Comparison of ENCODE assay signal across 1 cellular context in the genomic region with DNA sequence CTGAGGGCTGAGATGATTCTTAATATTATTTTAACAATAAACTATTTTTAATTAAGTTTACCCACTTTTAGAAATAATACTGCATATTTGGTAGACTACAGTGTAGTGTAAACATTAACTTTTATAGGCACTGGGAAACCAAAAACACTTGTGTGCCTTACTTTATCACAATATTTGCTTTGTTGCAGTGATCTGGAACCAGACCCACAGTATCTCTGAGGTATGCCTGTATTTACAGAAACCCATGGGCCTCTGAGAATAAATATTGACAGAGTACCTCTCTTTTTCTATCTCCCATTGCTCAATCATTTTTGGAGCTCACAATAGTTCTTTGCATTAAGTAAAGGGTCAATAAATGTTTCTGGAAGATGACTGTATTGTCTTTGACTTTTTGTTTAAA.
TF ChIP-seq lines count a peak whose summit lies in the region.

No MANE protein-coding gene starts in this region.

TF ChIP-seq in HepG2, 621 proteins besides CTCF, POLR2A, EP300 and RAD21 (continued from another document and continues in another):
- TF ChIP-seq IKZF5 (CRISPR knock-in tag; IDR thresholded peaks at IDR 0.05) = peak; percentile 81; the same call in 1 of the 2 replicates
- peak; percentile 77 for TF ChIP-seq ERF (CRISPR knock-in tag; IDR thresholded peaks at IDR 0.05)
- no peak for TF ChIP-seq SP2 (CRISPR knock-in tag; IDR thresholded peaks at IDR 0.05)
- TF ChIP-seq, protein P1, sequence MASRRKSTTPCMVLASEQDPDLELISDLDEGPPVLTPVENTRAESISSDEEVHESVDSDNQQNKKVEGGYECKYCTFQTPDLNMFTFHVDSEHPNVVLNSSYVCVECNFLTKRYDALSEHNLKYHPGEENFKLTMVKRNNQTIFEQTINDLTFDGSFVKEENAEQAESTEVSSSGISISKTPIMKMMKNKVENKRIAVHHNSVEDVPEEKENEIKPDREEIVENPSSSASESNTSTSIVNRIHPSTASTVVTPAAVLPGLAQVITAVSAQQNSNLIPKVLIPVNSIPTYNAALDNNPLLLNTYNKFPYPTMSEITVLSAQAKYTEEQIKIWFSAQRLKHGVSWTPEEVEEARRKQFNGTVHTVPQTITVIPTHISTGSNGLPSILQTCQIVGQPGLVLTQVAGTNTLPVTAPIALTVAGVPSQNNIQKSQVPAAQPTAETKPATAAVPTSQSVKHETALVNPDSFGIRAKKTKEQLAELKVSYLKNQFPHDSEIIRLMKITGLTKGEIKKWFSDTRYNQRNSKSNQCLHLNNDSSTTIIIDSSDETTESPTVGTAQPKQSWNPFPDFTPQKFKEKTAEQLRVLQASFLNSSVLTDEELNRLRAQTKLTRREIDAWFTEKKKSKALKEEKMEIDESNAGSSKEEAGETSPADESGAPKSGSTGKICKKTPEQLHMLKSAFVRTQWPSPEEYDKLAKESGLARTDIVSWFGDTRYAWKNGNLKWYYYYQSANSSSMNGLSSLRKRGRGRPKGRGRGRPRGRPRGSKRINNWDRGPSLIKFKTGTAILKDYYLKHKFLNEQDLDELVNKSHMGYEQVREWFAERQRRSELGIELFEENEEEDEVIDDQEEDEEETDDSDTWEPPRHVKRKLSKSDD (CRISPR knock-in tag; IDR thresholded peaks at IDR 0.05; ENCODE audit: low read depth) = 0 out of 2 replicates have a peak, but pooled peaks have one; percentile 46
- TF ChIP-seq ETV6 (CRISPR knock-in tag; conservative IDR thresholded peaks at IDR 0.05) = no peak
- no peak for TF ChIP-seq ATRX (CRISPR knock-in tag; IDR thresholded peaks at IDR 0.05; ENCODE audit: borderline replicate concordance)
- TF ChIP-seq, protein P2, sequence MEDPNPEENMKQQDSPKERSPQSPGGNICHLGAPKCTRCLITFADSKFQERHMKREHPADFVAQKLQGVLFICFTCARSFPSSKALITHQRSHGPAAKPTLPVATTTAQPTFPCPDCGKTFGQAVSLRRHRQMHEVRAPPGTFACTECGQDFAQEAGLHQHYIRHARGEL (CRISPR knock-in tag; IDR thresholded peaks at IDR 0.05) = no peak
- no peak for TF ChIP-seq HCFC1 (IDR thresholded peaks at IDR 0.05; ENCODE audit: low read depth, low read length)
- no peak for TF ChIP-seq ZNF274 (CRISPR knock-in tag; IDR thresholded peaks at IDR 0.05)
- TF ChIP-seq ZNF761 (CRISPR knock-in tag; conservative IDR thresholded peaks at IDR 0.05) = no peak; the same call in 1 of the 2 replicates
- TF ChIP-seq CCDC6 (CRISPR knock-in tag; IDR thresholded peaks at IDR 0.05) = peak; percentile 48; the same call in 1 of the 2 replicates
- TF ChIP-seq ZNF205 (CRISPR knock-in tag; IDR thresholded peaks at IDR 0.05) = peak; percentile 90
- no peak for TF ChIP-seq ATF7 (IDR thresholded peaks at IDR 0.05)
- no peak; the same call in 1 of the 2 replicates for TF ChIP-seq ATF7 (CRISPR knock-in tag; IDR thresholded peaks at IDR 0.05)
- TF ChIP-seq ZMYM2 (CRISPR knock-in tag; IDR thresholded peaks at IDR 0.05) = peak; percentile 11; the same call in 1 of the 2 replicates
- TF ChIP-seq ATF7-NPFF (CRISPR knock-in tag; IDR thresholded peaks at IDR 0.05; ENCODE audit: low read depth) = no peak
- no peak for TF ChIP-seq GTF2F1 (IDR thresholded peaks at IDR 0.05; ENCODE audit: low read length)
- no peak for TF ChIP-seq TSC22D2 (CRISPR knock-in tag; IDR thresholded peaks at IDR 0.05; ENCODE audit: borderline replicate concordance)
- peak; percentile 98 for TF ChIP-seq RCOR2 (CRISPR knock-in tag; IDR thresholded peaks at IDR 0.05)
- TF ChIP-seq ZNF556 (CRISPR knock-in tag; IDR thresholded peaks at IDR 0.05; ENCODE audit: borderline replicate concordance) = no peak; the same call in 1 of the 2 replicates
- TF ChIP-seq ATM (IDR thresholded peaks at IDR 0.05; ENCODE audit: borderline replicate concordance) = no peak
- TF ChIP-seq ZNF749 (CRISPR knock-in tag; IDR thresholded peaks at IDR 0.05; ENCODE audit: borderline replicate concordance) = no peak; the same call in 1 of the 2 replicates
- no peak for TF ChIP-seq HIVEP1 (CRISPR knock-in tag; IDR thresholded peaks at IDR 0.05)
- TF ChIP-seq, protein P3, sequence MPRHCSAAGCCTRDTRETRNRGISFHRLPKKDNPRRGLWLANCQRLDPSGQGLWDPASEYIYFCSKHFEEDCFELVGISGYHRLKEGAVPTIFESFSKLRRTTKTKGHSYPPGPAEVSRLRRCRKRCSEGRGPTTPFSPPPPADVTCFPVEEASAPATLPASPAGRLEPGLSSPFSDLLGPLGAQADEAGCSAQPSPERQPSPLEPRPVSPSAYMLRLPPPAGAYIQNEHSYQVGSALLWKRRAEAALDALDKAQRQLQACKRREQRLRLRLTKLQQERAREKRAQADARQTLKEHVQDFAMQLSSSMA (CRISPR knock-in tag; IDR thresholded peaks at IDR 0.05) = no peak
- TF ChIP-seq FOXM1 (CRISPR knock-in tag; IDR thresholded peaks at IDR 0.05) = no peak
- peak; percentile 65; the same call in 1 of the 2 replicates for TF ChIP-seq HNF1B (CRISPR knock-in tag; IDR thresholded peaks at IDR 0.05)
- TF ChIP-seq, protein P4, sequence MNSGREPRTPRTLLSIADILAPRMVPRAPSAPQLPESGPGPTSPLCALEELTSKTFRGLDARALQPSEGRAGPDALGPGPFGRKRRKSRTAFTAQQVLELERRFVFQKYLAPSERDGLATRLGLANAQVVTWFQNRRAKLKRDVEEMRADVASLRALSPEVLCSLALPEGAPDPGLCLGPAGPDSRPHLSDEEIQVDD (CRISPR knock-in tag; IDR thresholded peaks at IDR 0.05; ENCODE audit: borderline replicate concordance) = no peak
- no peak for TF ChIP-seq ZNF367 (CRISPR knock-in tag; IDR thresholded peaks at IDR 0.05; ENCODE audit: borderline replicate concordance)
- TF ChIP-seq, protein P5, sequence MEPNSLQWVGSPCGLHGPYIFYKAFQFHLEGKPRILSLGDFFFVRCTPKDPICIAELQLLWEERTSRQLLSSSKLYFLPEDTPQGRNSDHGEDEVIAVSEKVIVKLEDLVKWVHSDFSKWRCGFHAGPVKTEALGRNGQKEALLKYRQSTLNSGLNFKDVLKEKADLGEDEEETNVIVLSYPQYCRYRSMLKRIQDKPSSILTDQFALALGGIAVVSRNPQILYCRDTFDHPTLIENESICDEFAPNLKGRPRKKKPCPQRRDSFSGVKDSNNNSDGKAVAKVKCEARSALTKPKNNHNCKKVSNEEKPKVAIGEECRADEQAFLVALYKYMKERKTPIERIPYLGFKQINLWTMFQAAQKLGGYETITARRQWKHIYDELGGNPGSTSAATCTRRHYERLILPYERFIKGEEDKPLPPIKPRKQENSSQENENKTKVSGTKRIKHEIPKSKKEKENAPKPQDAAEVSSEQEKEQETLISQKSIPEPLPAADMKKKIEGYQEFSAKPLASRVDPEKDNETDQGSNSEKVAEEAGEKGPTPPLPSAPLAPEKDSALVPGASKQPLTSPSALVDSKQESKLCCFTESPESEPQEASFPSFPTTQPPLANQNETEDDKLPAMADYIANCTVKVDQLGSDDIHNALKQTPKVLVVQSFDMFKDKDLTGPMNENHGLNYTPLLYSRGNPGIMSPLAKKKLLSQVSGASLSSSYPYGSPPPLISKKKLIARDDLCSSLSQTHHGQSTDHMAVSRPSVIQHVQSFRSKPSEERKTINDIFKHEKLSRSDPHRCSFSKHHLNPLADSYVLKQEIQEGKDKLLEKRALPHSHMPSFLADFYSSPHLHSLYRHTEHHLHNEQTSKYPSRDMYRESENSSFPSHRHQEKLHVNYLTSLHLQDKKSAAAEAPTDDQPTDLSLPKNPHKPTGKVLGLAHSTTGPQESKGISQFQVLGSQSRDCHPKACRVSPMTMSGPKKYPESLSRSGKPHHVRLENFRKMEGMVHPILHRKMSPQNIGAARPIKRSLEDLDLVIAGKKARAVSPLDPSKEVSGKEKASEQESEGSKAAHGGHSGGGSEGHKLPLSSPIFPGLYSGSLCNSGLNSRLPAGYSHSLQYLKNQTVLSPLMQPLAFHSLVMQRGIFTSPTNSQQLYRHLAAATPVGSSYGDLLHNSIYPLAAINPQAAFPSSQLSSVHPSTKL (CRISPR knock-in tag; IDR thresholded peaks at IDR 0.05) = peak; percentile 100
- TF ChIP-seq, protein P6, sequence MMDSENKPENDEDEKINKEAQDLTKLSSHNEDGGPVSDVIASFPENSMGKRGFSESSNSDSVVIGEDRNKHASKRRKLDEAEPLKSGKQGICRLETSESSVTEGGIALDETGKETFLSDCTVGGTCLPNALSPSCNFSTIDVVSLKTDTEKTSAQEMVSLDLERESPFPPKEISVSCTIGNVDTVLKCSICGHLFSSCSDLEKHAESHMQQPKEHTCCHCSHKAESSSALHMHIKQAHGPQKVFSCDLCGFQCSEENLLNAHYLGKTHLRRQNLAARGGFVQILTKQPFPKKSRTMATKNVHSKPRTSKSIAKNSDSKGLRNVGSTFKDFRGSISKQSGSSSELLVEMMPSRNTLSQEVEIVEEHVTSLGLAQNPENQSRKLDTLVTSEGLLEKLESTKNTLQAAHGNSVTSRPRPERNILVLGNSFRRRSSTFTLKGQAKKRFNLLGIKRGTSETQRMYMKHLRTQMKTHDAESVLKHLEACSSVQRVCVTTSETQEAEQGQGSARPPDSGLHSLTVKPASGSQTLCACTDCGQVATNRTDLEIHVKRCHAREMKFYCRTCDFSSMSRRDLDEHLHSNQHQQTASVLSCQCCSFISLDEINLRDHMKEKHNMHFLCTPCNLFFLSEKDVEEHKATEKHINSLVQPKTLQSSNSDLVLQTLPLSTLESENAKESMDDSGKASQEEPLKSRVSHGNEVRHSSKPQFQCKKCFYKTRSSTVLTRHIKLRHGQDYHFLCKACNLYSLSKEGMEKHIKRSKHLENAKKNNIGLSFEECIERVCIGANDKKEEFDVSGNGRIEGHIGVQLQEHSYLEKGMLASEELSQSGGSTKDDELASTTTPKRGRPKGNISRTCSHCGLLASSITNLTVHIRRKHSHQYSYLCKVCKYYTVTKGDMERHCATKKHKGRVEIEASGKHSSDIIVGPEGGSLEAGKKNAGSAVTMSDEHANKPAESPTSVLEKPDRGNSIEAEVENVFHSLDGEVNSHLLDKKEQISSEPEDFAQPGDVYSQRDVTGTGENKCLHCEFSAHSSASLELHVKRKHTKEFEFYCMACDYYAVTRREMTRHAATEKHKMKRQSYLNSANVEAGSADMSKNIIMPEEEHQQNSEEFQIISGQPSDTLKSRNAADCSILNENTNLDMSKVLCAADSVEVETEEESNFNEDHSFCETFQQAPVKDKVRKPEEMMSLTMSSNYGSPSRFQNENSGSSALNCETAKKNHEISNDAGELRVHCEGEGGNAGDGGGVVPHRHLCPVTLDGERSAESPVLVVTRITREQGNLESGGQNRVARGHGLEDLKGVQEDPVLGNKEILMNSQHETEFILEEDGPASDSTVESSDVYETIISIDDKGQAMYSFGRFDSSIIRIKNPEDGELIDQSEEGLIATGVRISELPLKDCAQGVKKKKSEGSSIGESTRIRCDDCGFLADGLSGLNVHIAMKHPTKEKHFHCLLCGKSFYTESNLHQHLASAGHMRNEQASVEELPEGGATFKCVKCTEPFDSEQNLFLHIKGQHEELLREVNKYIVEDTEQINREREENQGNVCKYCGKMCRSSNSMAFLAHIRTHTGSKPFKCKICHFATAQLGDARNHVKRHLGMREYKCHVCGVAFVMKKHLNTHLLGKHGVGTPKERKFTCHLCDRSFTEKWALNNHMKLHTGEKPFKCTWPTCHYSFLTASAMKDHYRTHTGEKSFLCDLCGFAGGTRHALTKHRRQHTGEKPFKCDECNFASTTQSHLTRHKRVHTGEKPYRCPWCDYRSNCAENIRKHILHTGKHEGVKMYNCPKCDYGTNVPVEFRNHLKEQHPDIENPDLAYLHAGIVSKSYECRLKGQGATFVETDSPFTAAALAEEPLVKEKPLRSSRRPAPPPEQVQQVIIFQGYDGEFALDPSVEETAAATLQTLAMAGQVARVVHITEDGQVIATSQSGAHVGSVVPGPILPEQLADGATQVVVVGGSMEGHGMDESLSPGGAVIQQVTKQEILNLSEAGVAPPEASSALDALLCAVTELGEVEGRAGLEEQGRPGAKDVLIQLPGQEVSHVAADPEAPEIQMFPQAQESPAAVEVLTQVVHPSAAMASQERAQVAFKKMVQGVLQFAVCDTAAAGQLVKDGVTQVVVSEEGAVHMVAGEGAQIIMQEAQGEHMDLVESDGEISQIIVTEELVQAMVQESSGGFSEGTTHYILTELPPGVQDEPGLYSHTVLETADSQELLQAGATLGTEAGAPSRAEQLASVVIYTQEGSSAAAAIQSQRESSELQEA (CRISPR knock-in tag; IDR thresholded peaks at IDR 0.05; ENCODE audit: not compliant biosample characterization) = no peak
- peak; percentile 97 for TF ChIP-seq SOX13 (IDR thresholded peaks at IDR 0.05)
- TF ChIP-seq SOX13 (CRISPR knock-in tag; conservative IDR thresholded peaks at IDR 0.05 in 1 of 2, IDR thresholded peaks at IDR 0.05 in 1 of 2) = peak in 1 of 2 experiments; percentile 100; a peak in 2 of 4 replicates
- TF ChIP-seq SNRNP70 (IDR thresholded peaks at IDR 0.05; ENCODE audit: low read depth, low read length) = no peak
- peak; percentile 55; the same call in 1 of the 2 replicates for TF ChIP-seq RFXANK (CRISPR knock-in tag; IDR thresholded peaks at IDR 0.05)
- no peak for TF ChIP-seq ZNF616 (CRISPR knock-in tag; IDR thresholded peaks at IDR 0.05; ENCODE audit: low read depth)
- TF ChIP-seq GZF1 (CRISPR knock-in tag; IDR thresholded peaks at IDR 0.05) = peak; percentile 98
- no peak for TF ChIP-seq ZNF256 (CRISPR knock-in tag; conservative IDR thresholded peaks at IDR 0.05)
